8 cellular contexts compared by ENCODE assay signal in the genomic region with DNA sequence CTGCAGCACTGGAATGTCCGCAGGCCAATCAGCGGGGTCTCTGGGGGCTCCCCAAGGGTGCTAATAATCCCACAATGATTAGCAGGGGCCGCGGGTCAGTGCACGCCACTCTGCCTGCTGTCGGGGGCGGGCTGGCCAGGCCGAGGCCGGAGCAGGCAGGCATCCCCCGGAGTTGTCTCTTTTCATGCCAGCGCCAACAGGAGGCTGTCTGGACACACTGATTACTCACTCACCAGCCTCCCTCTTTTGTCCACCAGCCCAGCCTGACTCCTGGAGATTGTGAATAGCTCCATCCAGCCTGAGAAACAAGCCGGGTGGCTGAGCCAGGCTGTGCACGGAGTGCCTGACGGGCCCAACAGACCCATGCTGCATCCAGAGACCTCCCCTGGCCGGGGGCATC. TPM values are rescaled to one million over a fixed set of nuclear protein-coding genes. Genes with fewer than 3 reads are reported as not detected.
DNase-seq lines count a peak whose midpoint lies in the region; ATAC-seq, FAIRE-seq and TF ChIP-seq lines count a peak whose summit lies in the region.
"Not testable (repeated sequence)": the region's sequence is repeated elsewhere in the genome, so short reads cannot be mapped to it uniquely, and the experiment has no call there.
"Had no signal": no experiment of that assay in that cellular context is flagged by ENCODE, and none has a peak within 500 bp of the region (broad histone marks: within the 10 kb centered on the region; RNA-seq: fewer than 3 reads in every experiment).

No MANE protein-coding gene starts in this region.

- not testable (repeated sequence) for H3K27me3 Mint-ChIP-seq in stimulated activated memory B cell treated with anti-CD40 and anti-IgM and Interleukin-4, amounts not matched to agents 10 μg/mL and 1 μg/mL and 100 μg/mL, for 72 hours

- H3K4me3 Mint-ChIP-seq in stimulated activated memory B cell treated with anti-CD40 and anti-IgM and Interleukin-4, amounts not matched to agents 10 μg/mL and 1 μg/mL and 100 μg/mL, for 72 hours = not testable (repeated sequence)

- not testable (repeated sequence) for TF ChIP-seq CTCF in RWPE2 (IDR thresholded peaks at IDR 0.05; ENCODE audit: poor library complexity, severe bottlenecking); mucosa of descending colon (IDR thresholded peaks at IDR 0.05)

- H3K9me3 ChIP-seq in RWPE2 (ENCODE audit: severe bottlenecking); mucosa of descending colon: not testable (repeated sequence)

- peak; percentile 15 for FAIRE-seq in H54 (lab: Jason Lieb, UNC)

- not testable (repeated sequence) for H3K36me3 Mint-ChIP-seq in stimulated activated memory B cell treated with anti-CD40 and anti-IgM and Interleukin-4, amounts not matched to agents 10 μg/mL and 1 μg/mL and 100 μg/mL, for 72 hours

- not testable (repeated sequence) for H3K4me3 ChIP-seq in RWPE2 (ENCODE audit: severe bottlenecking); mucosa of descending colon

- intact Hi-C loops in mucosa of descending colon (cut with DNase I, micrococcal nuclease) = not testable (repeated sequence)

- not testable (repeated sequence) for H3K4me1 Mint-ChIP-seq in stimulated activated memory B cell treated with anti-CD40 and anti-IgM and Interleukin-4, amounts not matched to agents 10 μg/mL and 1 μg/mL and 100 μg/mL, for 72 hours

- not testable (repeated sequence) for H3K27me3 ChIP-seq in RWPE2 (ENCODE audit: insufficient read depth, poor library complexity, severe bottlenecking)

- H3K36me3 ChIP-seq in RWPE2 (ENCODE audit: low read depth); mucosa of descending colon (ENCODE audit: low read depth): not testable (repeated sequence)

- TF ChIP-seq POLR2A in H54 (IDR thresholded peaks at IDR 0.05; ENCODE audit: low read depth, low read length) = not testable (repeated sequence)

- ATAC-seq in RWPE2 (ENCODE audit: low read depth) (peak; percentile 79), esophagus mucosa (peak; percentile 9), left lobe of liver (peak; percentile 36), mucosa of descending colon (peak; percentile 16)
- peak; percentile 5 for ATAC-seq in stimulated activated memory B cell treated with anti-CD40 and anti-IgM and Interleukin-4, amounts not matched to agents 10 μg/mL and 1 μg/mL and 100 μg/mL, for 72 hours

- not testable (repeated sequence) for DNase-seq in H54 (ENCODE audit: insufficient read length, low spot score); RWPE2 (ENCODE audit: low spot score); left lobe of liver (ENCODE audit: low spot score); mucosa of descending colon

- not testable (repeated sequence) for H3K4me1 ChIP-seq in RWPE2 (ENCODE audit: insufficient read depth, poor library complexity, severe bottlenecking); mucosa of descending colon (ENCODE audit: low read depth)

- not testable (repeated sequence) for H3K27ac Mint-ChIP-seq in stimulated activated memory B cell treated with anti-CD40 and anti-IgM and Interleukin-4, amounts not matched to agents 10 μg/mL and 1 μg/mL and 100 μg/mL, for 72 hours

- not testable (repeated sequence) for H3K9me3 Mint-ChIP-seq in stimulated activated memory B cell treated with anti-CD40 and anti-IgM and Interleukin-4, amounts not matched to agents 10 μg/mL and 1 μg/mL and 100 μg/mL, for 72 hours

- H3K27ac ChIP-seq in RWPE2 (ENCODE audit: poor library complexity, severe bottlenecking) = not testable (repeated sequence)

RNA-seq across cellular contexts. Expression of a gene that starts 0.3 kb away (rescaled TPM):
- total RNA-seq in esophagus mucosa (0.44 TPM), left lobe of liver (0.40 TPM), mucosa of descending colon (under 1 TPM; 0.61 to 0.87 (median 0.70) TPM)
- total RNA-seq: G401, H1 had no signal

RNA-seq across cellular contexts. Expression of a gene that starts 59.8 kb away (rescaled TPM):
- total RNA-seq in esophagus mucosa = 16.3 TPM
- total RNA-seq in left lobe of liver = 7.8 TPM
- total RNA-seq in mucosa of descending colon = 10 to 100 TPM; 21.0 to 43.6 (median 31.0) TPM

Comparison
In these comparisons a context has a peak if more than half of its experiments do, and no peak if none do; other contexts are left out.
1. ATAC-seq: peak in every context shown above with its lines; median percentile 79 in RWPE2; 36 in left lobe of liver; 16 in mucosa of descending colon; 9 in esophagus mucosa; 5 in stimulated activated memory B cell treated with anti-CD40 and anti-IgM and Interleukin-4, amounts not matched to agents 10 μg/mL and 1 μg/mL and 100 μg/mL, for 72 hours.